8 cellular contexts compared by ENCODE assay signal in the genomic region with DNA sequence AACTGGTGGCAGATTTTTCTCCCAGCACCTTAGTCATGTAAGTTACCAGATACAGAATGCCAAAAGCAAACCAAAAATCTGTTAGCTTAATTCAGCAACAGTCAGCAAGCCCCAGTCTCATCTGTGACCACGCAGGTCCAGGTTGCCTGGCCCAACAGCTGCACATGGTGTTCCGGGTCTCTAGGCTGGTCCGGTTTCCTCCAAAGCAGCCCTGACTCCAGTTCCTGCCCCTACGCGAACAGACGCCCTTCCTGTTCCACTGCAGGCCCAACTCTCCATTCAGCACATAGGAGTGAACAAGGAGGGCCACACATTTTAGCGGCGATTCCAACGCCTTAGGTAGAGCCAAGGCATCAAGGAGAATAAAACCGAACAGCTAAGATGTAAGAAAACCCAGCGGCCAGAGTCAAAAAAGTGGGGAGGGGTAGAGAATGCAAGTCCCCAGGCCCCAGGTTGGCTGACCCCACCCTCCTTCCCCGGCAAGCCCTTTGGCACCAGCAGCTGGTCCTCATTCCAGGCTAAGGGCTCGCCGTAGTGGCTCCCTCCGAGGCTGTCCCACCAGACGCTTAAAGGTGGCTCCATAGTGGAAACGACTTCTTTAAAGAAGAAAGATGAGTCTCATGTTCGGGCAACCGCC. TPM values are rescaled to one million over a fixed set of nuclear protein-coding genes. Genes with fewer than 3 reads are reported as not detected.
A peak's percentile ranks its signal among the peaks of the same experiment; 100 is the strongest.
DNase-seq lines count a peak whose midpoint lies in the region; ATAC-seq, FAIRE-seq and TF ChIP-seq lines count a peak whose summit lies in the region.

No MANE protein-coding gene starts in this region.

- H3K36me3 ChIP-seq in WERI-Rb-1 (peaks cover 38% of the 10 kb centered on the region), small intestine (ENCODE audit: control insufficient read depth in 2 of 2, insufficient read depth in 2 of 2, low read length in 2 of 2) (peaks cover 0 to 2% of the 10 kb centered on the region in 2 donors)

- peak in 1 of 2 donors; percentile 25 for ATAC-seq in right cardiac atrium
- no peak for ATAC-seq in sciatic nerve

- peaks cover 5% of the 10 kb centered on the region for H3K4me1 ChIP-seq in right cardiac atrium (ENCODE audit: control insufficient read depth, insufficient read depth, low read length)
- peaks cover 0 to 6% of the 10 kb centered on the region in 2 donors for H3K4me1 ChIP-seq in small intestine (ENCODE audit: control insufficient read depth in 2 of 2, insufficient read depth in 1 of 2, low read depth in 1 of 2, low read length in 1 of 2)

- H3K4me3 ChIP-seq in HFF-Myc (replicated peaks; ENCODE audit: low read depth, low read length) (peak overlapping the region; percentile 92), WERI-Rb-1 (ENCODE audit: low read depth, low read length) (peak overlapping the region; percentile 90), right cardiac atrium (ENCODE audit: low read length) (peak overlapping the region; percentile 88), small intestine (ENCODE audit: low read depth in 1 of 2, low read length in 2 of 2) (peak overlapping the region; percentile 89 to 97)

- H3K27ac ChIP-seq in WERI-Rb-1, result peak overlapping the region; percentile 99
- H3K27ac ChIP-seq in right cardiac atrium (ENCODE audit: low read length), result no peak overlapping the region
- no peak overlapping the region for H3K27ac ChIP-seq in small intestine (ENCODE audit: low read depth in 1 of 2, low read length in 1 of 2)

- peaks cover 4% of the 10 kb centered on the region for H3K9me3 ChIP-seq in WERI-Rb-1 (ENCODE audit: severe bottlenecking)
- H3K9me3 ChIP-seq in right cardiac atrium (ENCODE audit: control insufficient read depth, low read length), result no peaks in the 10 kb centered on the region
- no peaks in the 10 kb centered on the region for H3K9me3 ChIP-seq in small intestine (ENCODE audit: control insufficient read depth, low read depth)

- DNase-seq in HFF-Myc (ENCODE audit: extremely low read depth, low read depth), result no peak
- no peak for DNase-seq in WERI-Rb-1
- peak in 1 of 3 donors; percentile 65 for DNase-seq in right cardiac atrium
- no peak for DNase-seq in small intestine
- no peak for DNase-seq in stimulated activated CD4-positive, alpha-beta T cell treated with anti-CD3 and anti-CD28 coated beads, Interleukin-12 subunit alpha, Interleukin-12 subunit beta, amount 100 ng/mL, for 4 hours
- no peak for DNase-seq in NCI-H1092 treated with DMSO at 0.1 percent for 48 hours (lab: John Stamatoyannopoulos, UW)
- no peak for DNase-seq in NCI-H1092 (lab: John Stamatoyannopoulos, UW)
- no peak for DNase-seq in sciatic nerve (ENCODE audit: low spot score)

- H3K27me3 ChIP-seq in WERI-Rb-1 (ENCODE audit: insufficient read depth, low read depth, severe bottlenecking) (no peaks in the 10 kb centered on the region), right cardiac atrium (ENCODE audit: control insufficient read depth, insufficient read depth) (no peaks in the 10 kb centered on the region), small intestine (ENCODE audit: control insufficient read depth in 2 of 2, insufficient read depth in 2 of 2, low read length in 2 of 2) (no peaks in the 10 kb centered on the region)

- 41% methylated on average over 19 of the region's 19 CpGs for WGBS in right cardiac atrium
- 46 to 56% (median 52%) methylated on average over 19 of the region's 19 CpGs for WGBS in small intestine, 3 donors

- FAIRE-seq in small intestine (lab: Jason Lieb, UNC), result no peak

- intact Hi-C loops in right cardiac atrium (cut with DNase I) (loop anchor here in 2 of 4 donors (10.0 kb wide), 1 partner anchor 128 kb away; a partner anchor contains a TSS), sciatic nerve (cut with DNase I) (no loop called here)

- no peak for TF ChIP-seq CTCF in HFF-Myc (IDR thresholded peaks at IDR 0.05; ENCODE audit: low read depth, low read length, missing control alignments)
- no peak for TF ChIP-seq CTCF in WERI-Rb-1 (IDR thresholded peaks at IDR 0.05; ENCODE audit: low read depth, low read length)

RNA-seq across cellular contexts. Expression of a gene that starts 1.5 kb away (rescaled TPM):
- total RNA-seq in right cardiac atrium (100 to 1,000 TPM in 1 of 4 donors, 10 to 100 TPM in 3; 84.7 to 112 (median 95.3) TPM), sciatic nerve (125 TPM)
- polyA plus RNA-seq in right cardiac atrium (116 TPM), small intestine (100 to 1,000 TPM; 125 to 190 (median 175) TPM)

RNA-seq across cellular contexts. Expression of a gene that starts 51.6 kb away (rescaled TPM):
- total RNA-seq in right cardiac atrium, result 10 to 100 TPM in 1 of 4 donors, 1 to 10 TPM in 3; 2.8 to 15.0 (median 3.9) TPM
- 3.5 TPM for polyA plus RNA-seq in right cardiac atrium
- polyA plus RNA-seq in small intestine, result 10 to 100 TPM in 2 of 3 donors, 1 to 10 TPM in 1; 4.5 to 15.5 (median 14.9) TPM
- 31.1 TPM for total RNA-seq in sciatic nerve
